ENCODE assay signal across 14 cellular contexts in genomic region chr4:11611868-11612267, GRCh38.
A peak's percentile ranks its signal among the peaks of the same experiment; 100 is the strongest.
DNase-seq lines count a peak whose midpoint lies in the region; ATAC-seq and TF ChIP-seq lines count a peak whose summit lies in the region.
"Had no signal": no experiment of that assay in that cellular context is flagged by ENCODE, and none has a peak within 500 bp of the region (broad histone marks: within the 10 kb centered on the region; RNA-seq: fewer than 3 reads in every experiment).

No MANE protein-coding gene starts in this region.

- H3K27me3 ChIP-seq in Peyer's patch = no peaks in the 10 kb centered on the region
- H3K27me3 ChIP-seq: BE2C had no signal

- H3K36me3 ChIP-seq in Peyer's patch = no peaks in the 10 kb centered on the region
- H3K36me3 ChIP-seq: BE2C had no signal

- ATAC-seq in left colon (peak; percentile 51), GM18502 (IDR thresholded peaks at IDR 0.05; ENCODE audit: poor library complexity, unreplicated experiment) (no peak), HG03045 (IDR thresholded peaks at IDR 0.05; ENCODE audit: unreplicated experiment) (no peak)
- ATAC-seq: CD8-positive, alpha-beta T cell had no signal

- TF ChIP-seq CTCF in C4-2B (conservative IDR thresholded peaks at IDR 0.05) (no peak), Peyer's patch (IDR thresholded peaks at IDR 0.05) (no peak)

- H3K4me3 ChIP-seq in Peyer's patch = no peak overlapping the region

- no peak for TF ChIP-seq POLR2A in Peyer's patch (IDR thresholded peaks at IDR 0.05)

- DNase-seq in DMS53 treated with DMSO at 0.1 percent for 48 hours (lab: John Stamatoyannopoulos, UW; ENCODE audit: unreplicated experiment) (peak; percentile 87), NCI-H2029 treated with DMSO at 0.1 percent for 48 hours (lab: John Stamatoyannopoulos, UW) (peak; percentile 39), left colon (no peak), Peyer's patch (no peak)
- DNase-seq: BE2C; CD8-positive, alpha-beta T cell; COR-L47; DMS79 treated with DMSO at 0.1 percent for 48 hours; EL; GOT3; H9 had no signal

- intact Hi-C loops in left colon (cut with DNase I, micrococcal nuclease) = no loop called here

- H3K4me1 ChIP-seq in Peyer's patch = no peaks in the 10 kb centered on the region
- H3K4me1 ChIP-seq: BE2C had no signal

- H3K27ac ChIP-seq in C4-2B (peak overlapping the region; percentile 55; the same call in 1 of the 2 replicates), Peyer's patch (no peak overlapping the region)

- no peaks in the 10 kb centered on the region for H3K9me3 ChIP-seq in Peyer's patch
- H3K9me3 ChIP-seq: BE2C had no signal

Comparison
In these comparisons a context has a peak if more than half of its experiments do, and no peak if none do; other contexts are left out.
1. DNase-seq: peak in DMS53 treated with DMSO at 0.1 percent for 48 hours (single experiment) and NCI-H2029 treated with DMSO at 0.1 percent for 48 hours (single experiment); none in left colon (0 of 2) and Peyer's patch (0 of 3).